In genomic region chr20:33857722-33858563, GRCh38 we compare ENCODE assay signal across 17 cellular contexts. TPM values are rescaled to one million over a fixed set of nuclear protein-coding genes. Genes with fewer than 3 reads are reported as not detected.
DNase-seq lines count a peak whose midpoint lies in the region; ATAC-seq, FAIRE-seq and TF ChIP-seq lines count a peak whose summit lies in the region.
"Had no signal": no experiment of that assay in that cellular context is flagged by ENCODE, and none has a peak within 500 bp of the region (broad histone marks: within the 10 kb centered on the region; RNA-seq: fewer than 3 reads in every experiment).

No MANE protein-coding gene starts in this region.

- CTCF ChIA-PET in HepG2 (lab: Yijun Ruan, JAX; ENCODE audit: low intra/inter-chr PET ratio, low total read pairs): no interaction called here

- no peaks in the 10 kb centered on the region for H3K27me3 Mint-ChIP-seq in T-helper 17 cell
- peaks cover 0 to 3% (median 2%) of the 10 kb centered on the region in 3 donors for H3K27me3 Mint-ChIP-seq in immature natural killer cell (ENCODE audit: low read depth in 3 of 3)
- H3K27me3 Mint-ChIP-seq: progenitor cell of endocrine pancreas had no signal

- H3K36me3 Mint-ChIP-seq in T-helper 17 cell (ENCODE audit: low read depth) (peaks cover 4% of the 10 kb centered on the region), immature natural killer cell (peaks cover 4 to 16% (median 13%) of the 10 kb centered on the region in 3 donors)

- no peaks in the 10 kb centered on the region for H3K27me3 ChIP-seq in HepG2 (ENCODE audit: control insufficient read depth in 1 of 2, insufficient read depth in 2 of 2, low read length in 2 of 2)
- H3K27me3 ChIP-seq in right lobe of liver: no peaks in the 10 kb centered on the region
- H3K27me3 ChIP-seq in thymus (ENCODE audit: control insufficient read depth, insufficient read depth): no peaks in the 10 kb centered on the region
- no peaks in the 10 kb centered on the region for H3K27me3 ChIP-seq in tibial artery
- no peaks in the 10 kb centered on the region for H3K27me3 ChIP-seq in aorta (ENCODE audit: control insufficient read depth in 1 of 2, insufficient read depth in 2 of 2, low read length in 1 of 2)

- intact Hi-C loops in HepG2 (cut with micrococcal nuclease; ENCODE audit: unreplicated experiment): no loop called here
- intact Hi-C loops in right lobe of liver (cut with DNase I): no loop called here
- intact Hi-C loops in tibial artery (cut with DNase I; ENCODE audit: low total_unique reads): no loop called here
- intact Hi-C loops in aorta (cut with DNase I): no loop called here

- peak overlapping the region; percentile 96 for H3K27ac Mint-ChIP-seq in T-helper 17 cell
- H3K27ac Mint-ChIP-seq in immature natural killer cell: peak overlapping the region; percentile 39 to 91 (median 72)
- H3K27ac Mint-ChIP-seq: activated naive CD4-positive, alpha-beta T cell treated with anti-CD3 and anti-CD28 coated beads for 36 hours; progenitor cell of endocrine pancreas had no signal

- no peak overlapping the region for H3K4me2 ChIP-seq in HepG2 (ENCODE audit: low read depth, low read length)

- TF ChIP-seq CTCF in HepG2 (CRISPR knock-in tag; IDR thresholded peaks at IDR 0.05) (no peak), right lobe of liver (IDR thresholded peaks at IDR 0.05) (no peak), tibial artery (IDR thresholded peaks at IDR 0.05) (no peak)

- H3K27ac ChIP-seq in HepG2 (ENCODE audit: extremely low read length, insufficient read depth, low read length) (no peak overlapping the region), right lobe of liver (no peak overlapping the region), thymus (ENCODE audit: low read depth) (peak overlapping the region; percentile 78), tibial artery (no peak overlapping the region), aorta (ENCODE audit: low read depth in 1 of 2, low read length in 2 of 2) (no peak overlapping the region)

- 77% methylated on average over 13 of the region's 13 CpGs for WGBS in HepG2 (ENCODE audit: low lambda C conversion rate)
- 81% methylated on average over 10 of the region's 13 CpGs for WGBS in right lobe of liver (ENCODE audit: insufficient coverage, low coverage, low lambda C conversion rate, missing lambda C conversion rate)
- WGBS in thymus: 88% methylated on average over 13 of the region's 13 CpGs
- 73 to 74% methylated on average over 13 of the region's 13 CpGs for WGBS in aorta, 2 donors

- POLR2A ChIA-PET in HepG2 (lab: Yijun Ruan, JAX): interaction anchor here (1.0 to 2.0 kb wide), 2 partner anchors 45 to 135 kb away, joined by 3 to 6 read pairs; partner anchors contain the start of gene RALY

- ATAC-seq in HepG2 (peak; percentile 5; the same call in 1 of the 3 replicates), right lobe of liver (no peak), T-helper 17 cell (no peak), aorta (ENCODE audit: low FRiP score) (no peak)

- TSS peak; percentile 45 for BruUV-seq in HepG2 (replicated peaks; lab: Mats Ljungman, UMichigan)

- H3K4me3 Mint-ChIP-seq in T-helper 17 cell (peak overlapping the region; percentile 76), immature natural killer cell (peak overlapping the region in 1 of 5 donors; percentile 57)
- H3K4me3 Mint-ChIP-seq: activated naive CD4-positive, alpha-beta T cell treated with anti-CD3 and anti-CD28 coated beads for 36 hours had no signal

- TF ChIP-seq EP300 in HepG2 (IDR thresholded peaks at IDR 0.05; ENCODE audit: low read depth in 2 of 2, low read length in 2 of 2): no peak
- TF ChIP-seq EP300 in HepG2 (CRISPR knock-in tag; IDR thresholded peaks at IDR 0.05; ENCODE audit: borderline replicate concordance): no peak

- no peak for TF ChIP-seq RAD21 in HepG2 (CRISPR knock-in tag; IDR thresholded peaks at IDR 0.05)

- H4K20me1 ChIP-seq in HepG2 (ENCODE audit: insufficient read depth, low read length): no peaks in the 10 kb centered on the region

- H3K36me3 ChIP-seq in HepG2 (replicated peaks in 1 of 2; ENCODE audit: control insufficient read depth in 1 of 2, insufficient read depth in 2 of 2, low read length in 2 of 2) (peaks cover 19 to 24% of the 10 kb centered on the region in 2 experiments), right lobe of liver (peaks cover 0 to 18% (median 10%) of the 10 kb centered on the region in 4 donors), thymus (ENCODE audit: control insufficient read depth, insufficient read depth) (peaks cover 15% of the 10 kb centered on the region), tibial artery (peaks cover 29 to 63% (median 47%) of the 10 kb centered on the region in 3 donors), aorta (ENCODE audit: control insufficient read depth in 1 of 2, insufficient read depth in 2 of 2, low read length in 1 of 2) (peaks cover 3 to 5% of the 10 kb centered on the region in 2 donors)

- H3K9ac ChIP-seq in HepG2 (ENCODE audit: insufficient read depth, low read depth, low read length): no peak overlapping the region

- H3K4me1 ChIP-seq in HepG2 (ENCODE audit: insufficient read depth, low read length) (peaks cover 32% of the 10 kb centered on the region), right lobe of liver (no peaks in the 10 kb centered on the region), thymus (ENCODE audit: control insufficient read depth, insufficient read depth, low read length) (peaks cover 43% of the 10 kb centered on the region), tibial artery (peaks cover 0 to 5% (median 5%) of the 10 kb centered on the region in 4 donors), aorta (ENCODE audit: control insufficient read depth in 1 of 2, insufficient read depth in 2 of 2, low read length in 2 of 2) (no peaks in the 10 kb centered on the region)

- no peak for TF ChIP-seq POLR2A in HepG2 (IDR thresholded peaks at IDR 0.05; ENCODE audit: insufficient read depth in 1 of 2, low read depth in 2 of 2, low read length in 2 of 2)
- no peak for TF ChIP-seq POLR2A in right lobe of liver (IDR thresholded peaks at IDR 0.05)

- in situ Hi-C loops in HepG2 (cut with HindIII; ENCODE audit: extremely low pct_ligation_motif_present, low pct_unique_long_range_greater_than_20kb): no loop called here

- H2AFZ ChIP-seq in HepG2 (ENCODE audit: low read length): no peak overlapping the region

- no peak overlapping the region for H3K4me3 ChIP-seq in HepG2 (replicated peaks in 1 of 3; ENCODE audit: insufficient read depth in 1 of 3, low read depth in 2 of 3, low read length in 3 of 3)
- H3K4me3 ChIP-seq in right lobe of liver: no peak overlapping the region
- H3K4me3 ChIP-seq in thymus (ENCODE audit: low read length): no peak overlapping the region
- H3K4me3 ChIP-seq in tibial artery: no peak overlapping the region
- H3K4me3 ChIP-seq in aorta (ENCODE audit: low read length in 2 of 2): no peak overlapping the region

- H3K9me3 Mint-ChIP-seq in immature natural killer cell: no peaks in the 10 kb centered on the region
- H3K9me3 Mint-ChIP-seq: activated naive CD4-positive, alpha-beta T cell treated with anti-CD3 and anti-CD28 coated beads for 36 hours had no signal

- no peaks in the 10 kb centered on the region for H3K9me3 ChIP-seq in HepG2 (ENCODE audit: low read length)
- no peaks in the 10 kb centered on the region for H3K9me3 ChIP-seq in right lobe of liver
- H3K9me3 ChIP-seq in T-helper 17 cell (ENCODE audit: control insufficient read depth, low read length, poor library complexity, severe bottlenecking): no peaks in the 10 kb centered on the region
- no peaks in the 10 kb centered on the region for H3K9me3 ChIP-seq in thymus (ENCODE audit: control insufficient read depth)
- no peaks in the 10 kb centered on the region for H3K9me3 ChIP-seq in tibial artery
- H3K9me3 ChIP-seq in aorta (ENCODE audit: control insufficient read depth, low read length): no peaks in the 10 kb centered on the region

- FAIRE-seq in HepG2 (lab: Jason Lieb, UNC): no peak

- H3K4me1 Mint-ChIP-seq in T-helper 17 cell (peaks cover 31% of the 10 kb centered on the region), immature natural killer cell (peaks cover 18 to 20% of the 10 kb centered on the region in 2 donors)

- no peaks in the 10 kb centered on the region for H3K79me2 ChIP-seq in HepG2 (ENCODE audit: insufficient read depth, low read length)

- DNase-seq in HepG2 (ENCODE audit: low spot score): no peak
- DNase-seq in right lobe of liver: no peak
- no peak for DNase-seq in T-helper 17 cell
- no peak for DNase-seq in immature natural killer cell
- no peak for DNase-seq in tibial artery
- no peak for DNase-seq in aorta
- DNase-seq in activated effector memory CD4-positive, alpha-beta T cell treated with Interleukin-2 at 50 U/mL for 16 hours: no peak
- DNase-seq: activated naive CD4-positive, alpha-beta T cell treated with anti-CD3 and anti-CD28 coated beads for 36 hours; effector CD8-positive, alpha-beta T cell; hippocampal formation; NCI-H1105 treated with DMSO at 0.1 percent for 48 hours; NCI-H2171; NK-92 treated with Interleukin-12 subunit alpha and Interleukin-12 subunit beta, amount 100 ng/mL, for 24 hours; SHP77; stimulated activated CD4-positive, alpha-beta T cell treated with anti-CD3 and anti-CD28 coated beads, Interleukin-12 subunit alpha, Interleukin-12 subunit beta, amount 100 ng/mL, for 4 hours had no signal

RNA-seq across cellular contexts. Expression of gene CHMP4B, which starts 46.8 kb away (rescaled TPM):
- 40.1 and 55.7 TPM in 2 replicates for total RNA-seq in HepG2 (2016; rRNA removed; fragmentation: Illumina TruSeq; extraction: Trizol)
- total RNA-seq in HepG2 (2016; cell fraction: cytosol; rRNA removed; fragmentation: Illumina TruSeq; extraction: Trizol; ENCODE audit: low read depth): 21.5 and 22.5 TPM in 2 replicates
- 38.1 and 49.5 TPM in 2 replicates for total RNA-seq in HepG2 (2016; cell fraction: insoluble cytoplasmic fraction; rRNA removed; fragmentation: Illumina TruSeq; extraction: Trizol)
- total RNA-seq in HepG2 (2016; cell fraction: membrane; rRNA removed; fragmentation: Illumina TruSeq; extraction: Trizol): 48.4 and 51.3 TPM in 2 replicates
- 20.3 and 20.7 TPM in 2 replicates for total RNA-seq in HepG2 (2016; cell fraction: nucleus; rRNA removed; fragmentation: Illumina TruSeq; extraction: Trizol)
- polyA plus RNA-seq in HepG2 (2011; rRNA removed): 45.6 and 53.3 TPM in 2 replicates
- 41.0 and 57.4 TPM in 2 replicates for polyA plus RNA-seq in HepG2 (2011; cell fraction: cytosol; rRNA removed)
- 16.8 and 22.7 TPM in 2 replicates for polyA plus RNA-seq in HepG2 (2011; cell fraction: nucleus; rRNA removed)
- polyA plus RNA-seq in HepG2 (2012): 89.7 and 106 TPM in 2 replicates
- 70.9 and 93.4 TPM in 2 replicates for polyA plus RNA-seq in HepG2 (2016; cell fraction: cytosol; fragmentation: Illumina TruSeq; extraction: Trizol; ENCODE audit: low read depth)
- polyA plus RNA-seq in HepG2 (2016; cell fraction: insoluble cytoplasmic fraction; fragmentation: Illumina TruSeq; extraction: Trizol; ENCODE audit: low read depth): 148 and 160 TPM in 2 replicates
- 107 and 129 TPM in 2 replicates for polyA plus RNA-seq in HepG2 (2016; cell fraction: membrane; fragmentation: Illumina TruSeq; extraction: Trizol; ENCODE audit: low read depth)
- polyA plus RNA-seq in HepG2 (2016; cell fraction: nucleus; fragmentation: Illumina TruSeq; extraction: Trizol; ENCODE audit: insufficient read depth, low read depth): 88.7 and 93.2 TPM in 2 replicates
- polyA minus RNA-seq in HepG2 (2011; rRNA and poly(A)+ RNA removed; ENCODE audit: low replicate concordance): 12.1 and 18.5 TPM in 2 replicates
- 23.5 and 28.2 TPM in 2 replicates for polyA minus RNA-seq in HepG2 (2011; cell fraction: cytosol; rRNA and poly(A)+ RNA removed)
- polyA minus RNA-seq in HepG2 (2011; cell fraction: nucleus; rRNA and poly(A)+ RNA removed): 9.5 and 11.8 TPM in 2 replicates
- total RNA-seq in right lobe of liver: 10 to 100 TPM; 21.0 to 40.8 (median 28.3) TPM
- 10 to 100 TPM; 48.6 to 50.6 TPM for total RNA-seq in T-helper 17 cell
- polyA plus RNA-seq in immature natural killer cell: 1 to 10 TPM; 1.3 to 8.1 (median 3.7) TPM
- 130 TPM for polyA plus RNA-seq in thymus
- 100 to 1,000 TPM in 1 of 2 donors, 10 to 100 TPM in 1; 96.6 to 107 TPM for total RNA-seq in aorta
- 100 to 1,000 TPM; 149 to 194 TPM for polyA plus RNA-seq in aorta
